ENCODE assay signal across 28 cellular contexts in genomic region chr4:77615153-77615552, GRCh38. TPM values are rescaled to one million over a fixed set of nuclear protein-coding genes. Genes with fewer than 3 reads are reported as not detected.
"Had no signal": no experiment of that assay in that cellular context is flagged by ENCODE, and none has a peak within 500 bp of the region (broad histone marks: within the 10 kb centered on the region; RNA-seq: fewer than 3 reads in every experiment).

No MANE protein-coding gene starts in this region.

- H3K27ac ChIP-seq: PC-9, Peyer's patch, SJCRH30 had no signal

- DNase-seq: IMR-90, Karpas-422, KG1, MG63, NCI-H1092, NCI-H1105 treated with DMSO at 0.1 percent for 48 hours, NCI-H1417 treated with DMSO at 0.1 percent for 48 hours, NCI-H146, NCI-H1694 treated with DMSO at 0.1 percent for 48 hours, NCI-H1930, NCI-H2081, NCI-H2107, NCI-H2227 treated with DMSO at 0.1 percent for 48 hours, NCI-H524, NCI-H526 treated with DMSO at 0.1 percent for 48 hours, NCI-H748 treated with DMSO at 0.1 percent for 48 hours, PC-9, Peyer's patch, SHP77 treated with DMSO at 0.1 percent for 48 hours, SJCRH30, T-helper 1 cell had no signal

- H3K4me2 ChIP-seq: PC-9 had no signal

- H3K9me3 ChIP-seq: MG63, Peyer's patch, SJCRH30 had no signal

- ATAC-seq: HepG2, Right ventricle myocardium inferior, SK-N-SH treated with all-trans-retinoic acid at 6 μM for 48 hours had no signal

- H3K36me3 ChIP-seq: MG63, Peyer's patch, SJCRH30 had no signal

- H3K27me3 ChIP-seq: MG63, Peyer's patch, SJCRH30 had no signal

- H2AFZ ChIP-seq: PC-9 had no signal

- H3K4me1 ChIP-seq: Peyer's patch, SJCRH30 had no signal

- H3K4me3 ChIP-seq: MG63, PC-9, Peyer's patch, SJCRH30 had no signal

RNA-seq across cellular contexts. Expression of gene CXCL13, which starts 9.5 kb away (rescaled TPM):
- total RNA-seq: HepG2, HT1080, IMR-90, NCI-H460, OCI-LY7, PC-9, Right ventricle myocardium inferior, RPMI7951, SJCRH30 had no signal
- polyA plus RNA-seq: HepG2, IMR-90 had no signal
